In the genomic region with DNA sequence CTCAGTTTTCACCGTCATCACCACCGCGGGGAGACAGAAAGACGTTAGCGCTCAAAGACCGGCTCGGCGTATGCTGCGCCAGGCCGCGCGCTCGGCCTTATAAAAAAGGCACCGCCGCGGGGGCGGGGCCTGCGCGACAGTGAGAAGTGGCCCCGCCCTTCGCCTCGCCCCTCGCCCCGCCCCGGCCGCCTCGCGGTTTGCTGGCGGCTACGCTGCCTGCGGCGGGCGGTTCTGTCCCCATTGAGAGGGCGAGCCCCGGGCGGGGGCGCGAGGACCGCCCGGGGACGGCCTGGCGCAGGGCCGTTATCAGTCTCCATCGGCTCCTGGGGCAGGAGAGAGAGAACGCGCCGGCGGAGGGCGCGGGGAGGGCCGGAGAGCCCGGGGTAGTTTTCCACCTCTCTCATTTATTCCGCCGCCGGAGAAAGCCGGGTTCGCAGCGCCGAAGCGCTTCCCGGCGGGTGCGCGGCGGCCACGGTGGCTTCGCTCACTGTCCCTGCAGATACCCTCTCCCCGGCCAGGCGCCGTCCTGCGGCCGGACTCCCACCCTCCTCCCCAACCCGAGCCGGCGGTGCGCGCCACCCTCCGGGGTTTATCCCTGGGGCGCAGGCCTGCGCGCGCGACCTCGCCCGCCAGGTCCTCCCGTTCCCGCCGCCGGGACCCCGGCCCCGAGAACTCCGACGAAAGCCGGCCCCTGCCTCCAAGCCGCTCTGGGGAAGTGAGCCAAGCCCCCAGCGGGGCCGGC, we compare ENCODE assay signal across 8 cellular contexts.
DNase-seq lines count a peak whose midpoint lies in the region; ATAC-seq and TF ChIP-seq lines count a peak whose summit lies in the region.

No MANE protein-coding gene starts in this region.

- peak; percentile 77 for ATAC-seq in SK-N-SH treated with all-trans-retinoic acid at 6 μM for 48 hours

- H3K27me3 ChIP-seq in ovary (no peaks in the 10 kb centered on the region), thymus (ENCODE audit: control insufficient read depth, insufficient read depth) (peaks cover 14% of the 10 kb centered on the region)

- TF ChIP-seq CTCF in HFF-Myc (IDR thresholded peaks at IDR 0.05; ENCODE audit: low read depth, low read length, missing control alignments) = no peak
- TF ChIP-seq CTCF in glutamatergic neuron (IDR thresholded peaks at IDR 0.05; ENCODE audit: partially characterized antibody, unreplicated experiment) = peak; percentile 14
- TF ChIP-seq CTCF in ovary (IDR thresholded peaks at IDR 0.05) = peak; percentile 4 to 14 (median 5)

- no peak for TF ChIP-seq EP300 in ovary (IDR thresholded peaks at IDR 0.05)

- H3K36me3 Mint-ChIP-seq in activated naive CD8-positive, alpha-beta T cell = peaks cover 19% of the 10 kb centered on the region
- H3K36me3 Mint-ChIP-seq in glutamatergic neuron (ENCODE audit: unreplicated experiment) = no peaks in the 10 kb centered on the region

- H3K4me1 ChIP-seq in ovary (ENCODE audit: insufficient read depth) = peaks cover 7% of the 10 kb centered on the region
- peaks cover 21% of the 10 kb centered on the region for H3K4me1 ChIP-seq in thymus (ENCODE audit: control insufficient read depth, insufficient read depth, low read length)

- peak overlapping the region; percentile 81 to 97 for H3K27ac ChIP-seq in ovary
- H3K27ac ChIP-seq in thymus (ENCODE audit: low read depth) = peak overlapping the region; percentile 94

- H3K9me3 ChIP-seq in ovary = no peaks in the 10 kb centered on the region
- H3K9me3 ChIP-seq in thymus (ENCODE audit: control insufficient read depth) = no peaks in the 10 kb centered on the region

- intact Hi-C loops in ovary (cut with DNase I) = loop anchor here (2.0 to 10.0 kb wide), 9 partner anchors 77 to 707 kb away; partner anchors contain the start of gene SGK1 (in 3 of the 4)

- peak overlapping the region; percentile 99 for H3K4me3 Mint-ChIP-seq in activated naive CD8-positive, alpha-beta T cell
- H3K4me3 Mint-ChIP-seq in glutamatergic neuron (ENCODE audit: unreplicated experiment) = peak overlapping the region; percentile 99

- peak overlapping the region; percentile 95 for H3K27ac Mint-ChIP-seq in activated naive CD8-positive, alpha-beta T cell
- peak overlapping the region; percentile 82 for H3K27ac Mint-ChIP-seq in glutamatergic neuron (ENCODE audit: unreplicated experiment)

- H3K4me3 ChIP-seq in GM08714 (ENCODE audit: low read length) (peak overlapping the region; percentile 91), HFF-Myc (replicated peaks; ENCODE audit: low read depth, low read length) (peak overlapping the region; percentile 66), ovary (peak overlapping the region; percentile 86), thymus (ENCODE audit: low read length) (peak overlapping the region; percentile 65)

- DNase-seq in HFF-Myc (ENCODE audit: extremely low read depth, low read depth) = peak; percentile 57
- peak; percentile 75 for DNase-seq in MV-4-11 (lab: John Stamatoyannopoulos, UW)
- DNase-seq in glutamatergic neuron = peak; percentile 95
- DNase-seq in ovary = peak; percentile 95 to 97 (median 97)

- 0 to 1% (median 0%) methylated on average over 71 to 97 of the region's 97 CpGs for WGBS in ovary, 3 donors
- WGBS in thymus = under 1% methylated on average over 97 of the region's 97 CpGs

- TF ChIP-seq POLR2A in ovary (IDR thresholded peaks at IDR 0.05) = peak; percentile 94

- no peaks in the 10 kb centered on the region for H3K9me3 Mint-ChIP-seq in activated naive CD8-positive, alpha-beta T cell (ENCODE audit: low read depth)
- peaks cover 11% of the 10 kb centered on the region for H3K9me3 Mint-ChIP-seq in glutamatergic neuron (ENCODE audit: unreplicated experiment)

- no peaks in the 10 kb centered on the region for H3K27me3 Mint-ChIP-seq in activated naive CD8-positive, alpha-beta T cell
- H3K27me3 Mint-ChIP-seq in glutamatergic neuron (ENCODE audit: unreplicated experiment) = peaks cover 10% of the 10 kb centered on the region

- H3K4me1 Mint-ChIP-seq in activated naive CD8-positive, alpha-beta T cell (ENCODE audit: low read depth) = peaks cover 73% of the 10 kb centered on the region
- H3K4me1 Mint-ChIP-seq in glutamatergic neuron (ENCODE audit: low read depth, unreplicated experiment) = peaks cover 7% of the 10 kb centered on the region

- no peaks in the 10 kb centered on the region for H3K36me3 ChIP-seq in ovary
- peaks cover 26% of the 10 kb centered on the region for H3K36me3 ChIP-seq in thymus (ENCODE audit: control insufficient read depth, insufficient read depth)

TF ChIP-seq in SK-N-SH treated with all-trans-retinoic acid at 6 μM for 48 hours, 23 proteins besides CTCF, POLR2A, EP300 and RAD21 (continues in another document):
- TF ChIP-seq ZFP30 (CRISPR knock-in tag; IDR thresholded peaks at IDR 0.05) (no peak), POU6F1 (CRISPR knock-in tag; IDR thresholded peaks at IDR 0.05; ENCODE audit: borderline replicate concordance, low read depth) (no peak), CSDC2 (CRISPR knock-in tag; IDR thresholded peaks at IDR 0.05) (peak; percentile 65; the same call in 1 of the 2 replicates), ZNF565 (CRISPR knock-in tag; conservative IDR thresholded peaks at IDR 0.05; ENCODE audit: low read depth) (no peak), PATZ1 (CRISPR knock-in tag; IDR thresholded peaks at IDR 0.05; ENCODE audit: borderline replicate concordance) (no peak), ZC3H10 (CRISPR knock-in tag; IDR thresholded peaks at IDR 0.05) (no peak), ESRRG (CRISPR knock-in tag; IDR thresholded peaks at IDR 0.05) (no peak), ZNF8 (CRISPR knock-in tag; IDR thresholded peaks at IDR 0.05) (no peak), ZNF70 (CRISPR knock-in tag; IDR thresholded peaks at IDR 0.05) (no peak), PPARA (CRISPR knock-in tag; IDR thresholded peaks at IDR 0.05; ENCODE audit: borderline replicate concordance) (no peak), SNAI2 (CRISPR knock-in tag; IDR thresholded peaks at IDR 0.05) (no peak), ZFP3 (CRISPR knock-in tag; IDR thresholded peaks at IDR 0.05) (peak; percentile 58; the same call in 1 of the 2 replicates), GLIS3 (CRISPR knock-in tag; IDR thresholded peaks at IDR 0.05) (0 out of 2 replicates have a peak, but pooled peaks have one; percentile 12)
- TF ChIP-seq, protein P1, sequence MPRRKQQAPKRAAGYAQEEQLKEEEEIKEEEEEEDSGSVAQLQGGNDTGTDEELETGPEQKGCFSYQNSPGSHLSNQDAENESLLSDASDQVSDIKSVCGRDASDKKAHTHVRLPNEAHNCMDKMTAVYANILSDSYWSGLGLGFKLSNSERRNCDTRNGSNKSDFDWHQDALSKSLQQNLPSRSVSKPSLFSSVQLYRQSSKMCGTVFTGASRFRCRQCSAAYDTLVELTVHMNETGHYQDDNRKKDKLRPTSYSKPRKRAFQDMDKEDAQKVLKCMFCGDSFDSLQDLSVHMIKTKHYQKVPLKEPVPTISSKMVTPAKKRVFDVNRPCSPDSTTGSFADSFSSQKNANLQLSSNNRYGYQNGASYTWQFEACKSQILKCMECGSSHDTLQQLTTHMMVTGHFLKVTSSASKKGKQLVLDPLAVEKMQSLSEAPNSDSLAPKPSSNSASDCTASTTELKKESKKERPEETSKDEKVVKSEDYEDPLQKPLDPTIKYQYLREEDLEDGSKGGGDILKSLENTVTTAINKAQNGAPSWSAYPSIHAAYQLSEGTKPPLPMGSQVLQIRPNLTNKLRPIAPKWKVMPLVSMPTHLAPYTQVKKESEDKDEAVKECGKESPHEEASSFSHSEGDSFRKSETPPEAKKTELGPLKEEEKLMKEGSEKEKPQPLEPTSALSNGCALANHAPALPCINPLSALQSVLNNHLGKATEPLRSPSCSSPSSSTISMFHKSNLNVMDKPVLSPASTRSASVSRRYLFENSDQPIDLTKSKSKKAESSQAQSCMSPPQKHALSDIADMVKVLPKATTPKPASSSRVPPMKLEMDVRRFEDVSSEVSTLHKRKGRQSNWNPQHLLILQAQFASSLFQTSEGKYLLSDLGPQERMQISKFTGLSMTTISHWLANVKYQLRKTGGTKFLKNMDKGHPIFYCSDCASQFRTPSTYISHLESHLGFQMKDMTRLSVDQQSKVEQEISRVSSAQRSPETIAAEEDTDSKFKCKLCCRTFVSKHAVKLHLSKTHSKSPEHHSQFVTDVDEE (CRISPR knock-in tag; IDR thresholded peaks at IDR 0.05) = peak; percentile 57; the same call in 1 of the 2 replicates

Comparison
In these comparisons a context has a peak if more than half of its experiments do, and no peak if none do; other contexts are left out.
1. Peak in every context shown above with its lines: DNase-seq, ATAC-seq, H3K4me3 ChIP-seq and H3K27ac ChIP-seq.